In genomic region chr5:159911349-159911748, GRCh38 we compare ENCODE assay signal across 1 cellular context.
TF ChIP-seq lines count a peak whose summit lies in the region.

No MANE protein-coding gene starts in this region.

TF ChIP-seq in SK-N-SH treated with all-trans-retinoic acid at 6 μM for 48 hours, 23 proteins besides CTCF, POLR2A, EP300 and RAD21 (continued from another document):
- TF ChIP-seq PATZ1 (CRISPR knock-in tag; IDR thresholded peaks at IDR 0.05; ENCODE audit: borderline replicate concordance), result no peak
- no peak for TF ChIP-seq CSDC2 (CRISPR knock-in tag; IDR thresholded peaks at IDR 0.05)
- no peak for TF ChIP-seq TSHZ2 (CRISPR knock-in tag; IDR thresholded peaks at IDR 0.05)
- no peak for TF ChIP-seq TCF4 (CRISPR knock-in tag; IDR thresholded peaks at IDR 0.05; ENCODE audit: borderline replicate concordance)
- no peak for TF ChIP-seq ISL1 (CRISPR knock-in tag; IDR thresholded peaks at IDR 0.05)
- no peak for TF ChIP-seq ZC3H10 (CRISPR knock-in tag; IDR thresholded peaks at IDR 0.05)
- no peak for TF ChIP-seq BACH2 (CRISPR knock-in tag; IDR thresholded peaks at IDR 0.05; ENCODE audit: borderline replicate concordance)
- no peak for TF ChIP-seq GLIS3 (CRISPR knock-in tag; IDR thresholded peaks at IDR 0.05)
